Comparison of ENCODE assay signal across 10 cellular contexts in the genomic region with DNA sequence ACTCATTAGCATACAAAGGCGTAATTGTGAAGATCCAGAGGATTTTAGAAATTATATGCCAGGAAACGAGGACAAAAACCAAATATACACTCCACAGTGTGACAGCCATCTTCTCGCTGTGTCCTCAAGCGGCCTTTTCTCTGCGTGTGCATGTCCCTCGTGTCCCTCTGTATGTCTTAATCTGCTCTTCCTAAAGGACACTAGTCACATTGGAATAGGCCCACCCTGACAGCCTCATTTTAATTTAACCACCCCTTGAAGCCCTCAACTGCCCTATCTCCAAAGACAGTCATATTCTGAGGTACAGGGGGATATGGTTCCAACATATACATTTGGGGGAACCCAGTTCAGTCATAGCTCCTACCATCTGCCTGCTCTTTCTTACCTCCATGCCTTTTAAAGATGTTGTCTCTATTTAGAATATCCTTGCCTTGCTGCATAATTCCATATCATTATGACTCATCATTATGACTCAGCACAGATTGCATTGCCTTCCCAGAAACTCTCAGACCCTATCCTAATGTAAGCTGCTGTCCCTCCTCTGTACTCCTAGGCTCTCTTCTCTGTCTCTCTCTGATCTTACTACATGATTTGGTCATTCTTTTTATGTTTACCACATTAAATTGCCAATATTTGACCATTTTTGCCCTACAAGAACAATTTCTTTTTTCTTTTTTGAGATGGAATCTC.
DNase-seq lines count a peak whose midpoint lies in the region; ATAC-seq and TF ChIP-seq lines count a peak whose summit lies in the region.
"Had no signal": no experiment of that assay in that cellular context is flagged by ENCODE, and none has a peak within 500 bp of the region (broad histone marks: within the 10 kb centered on the region; RNA-seq: fewer than 3 reads in every experiment).

No MANE protein-coding gene starts in this region.

- H3K9me3 Mint-ChIP-seq in Caco-2 (ENCODE audit: unreplicated experiment), result peaks cover 10% of the 10 kb centered on the region

- TF ChIP-seq POLR2A in NB4 (IDR thresholded peaks at IDR 0.05; ENCODE audit: extremely low read depth, insufficient read length), result no peak

- DNase-seq in Caco-2, result no peak
- DNase-seq in NB4 (ENCODE audit: low read depth), result peak; percentile 41
- no peak for DNase-seq in ecto neural progenitor cell (ENCODE audit: low spot score)
- no peak for DNase-seq in NCI-H345 (lab: John Stamatoyannopoulos, UW)
- DNase-seq in GM10266 (ENCODE audit: extremely low spot score), result no peak
- DNase-seq: activated CD8-positive, alpha-beta memory T cell treated with anti-CD3 and anti-CD28 coated beads for 24 hours; naive B cell had no signal

- TF ChIP-seq CTCF in Caco-2 (IDR thresholded peaks at IDR 0.05; ENCODE audit: insufficient read depth in 1 of 2, low read depth in 1 of 2, low read length in 1 of 2, severe bottlenecking in 1 of 2, unreplicated experiment in 1 of 2) (no peak), NB4 (IDR thresholded peaks at IDR 0.05; ENCODE audit: low read depth, low read length) (no peak), GM10266 (IDR thresholded peaks at IDR 0.05; ENCODE audit: control insufficient read depth, insufficient read depth, low read depth, missing control alignments) (no peak)

- no peaks in the 10 kb centered on the region for H3K36me3 Mint-ChIP-seq in Caco-2 (ENCODE audit: insufficient read depth, unreplicated experiment)

- H3K27me3 Mint-ChIP-seq in Caco-2 (ENCODE audit: insufficient read depth, unreplicated experiment), result no peaks in the 10 kb centered on the region
- H3K27me3 Mint-ChIP-seq: naive B cell had no signal

- no peak for ATAC-seq in HG02798 (IDR thresholded peaks at IDR 0.05; ENCODE audit: poor library complexity, unreplicated experiment)

- peak overlapping the region; percentile 23 for H3K27ac ChIP-seq in cingulate gyrus (ENCODE audit: low read depth, low read length)
- H3K27ac ChIP-seq in muscle layer of duodenum (ENCODE audit: low read length), result peak overlapping the region; percentile 73

- H3K4me3 ChIP-seq in Caco-2 (ENCODE audit: low read depth, low read length), result no peak overlapping the region
- H3K4me3 ChIP-seq in NB4 (ENCODE audit: low read depth, low read length), result no peak overlapping the region
- no peak overlapping the region for H3K4me3 ChIP-seq in muscle layer of duodenum (ENCODE audit: low read depth in 1 of 2, low read length in 2 of 2)

- H3K4me1 Mint-ChIP-seq in Caco-2 (ENCODE audit: low read depth, unreplicated experiment), result peaks cover 30% of the 10 kb centered on the region

- H3K4me3 Mint-ChIP-seq in Caco-2 (ENCODE audit: unreplicated experiment), result no peak overlapping the region

- H3K36me3 ChIP-seq in Caco-2 (ENCODE audit: control insufficient read depth, insufficient read depth, low read length) (no peaks in the 10 kb centered on the region), muscle layer of duodenum (ENCODE audit: control insufficient read depth in 1 of 2, insufficient read depth in 2 of 2, low read length in 2 of 2) (no peaks in the 10 kb centered on the region)

- BruUV-seq in Caco-2 (replicated peaks; lab: Mats Ljungman, UMichigan), result no TSS peak

- CTCF ChIA-PET in Caco-2 (lab: Charles Lee), result no interaction called here

- H3K27me3 ChIP-seq in Caco-2 (replicated peaks; ENCODE audit: control insufficient read depth, insufficient read depth, low read length) (no peaks in the 10 kb centered on the region), muscle layer of duodenum (ENCODE audit: low read depth, low read length) (no peaks in the 10 kb centered on the region)

- POLR2A ChIA-PET in Caco-2 (lab: Charles Lee), result no interaction called here

- H3K9me3 ChIP-seq in Caco-2 (no peaks in the 10 kb centered on the region), muscle layer of duodenum (ENCODE audit: control insufficient read depth in 1 of 2, low read length in 2 of 2) (no peaks in the 10 kb centered on the region)

- H3K27ac Mint-ChIP-seq in Caco-2 (ENCODE audit: unreplicated experiment), result peak overlapping the region; percentile 29
- H3K27ac Mint-ChIP-seq: naive B cell had no signal

- H3K4me1 ChIP-seq in Caco-2 (peaks cover 29% of the 10 kb centered on the region), muscle layer of duodenum (ENCODE audit: control insufficient read depth in 1 of 2, insufficient read depth in 2 of 2, low read length in 2 of 2) (peaks cover 0 to 11% of the 10 kb centered on the region in 2 donors)

- intact Hi-C loops in Caco-2 (cut with micrococcal nuclease; ENCODE audit: unreplicated experiment), result no loop called here
